Comparison of ENCODE assay signal across 19 cellular contexts in genomic region chr7:5488286-5488878, GRCh38. TPM values are rescaled to one million over a fixed set of nuclear protein-coding genes. Genes with fewer than 3 reads are reported as not detected.
DNase-seq lines count a peak whose midpoint lies in the region; TF ChIP-seq lines count a peak whose summit lies in the region.
"Had no signal": no experiment of that assay in that cellular context is flagged by ENCODE, and none has a peak within 500 bp of the region (broad histone marks: within the 10 kb centered on the region; RNA-seq: fewer than 3 reads in every experiment).

No MANE protein-coding gene starts in this region.

- H3K36me3 ChIP-seq in osteoblast (ENCODE audit: insufficient read depth, low read length) = peaks cover 8% of the 10 kb centered on the region

- CTCF ChIA-PET in activated naive CD4-positive, alpha-beta T cell treated with anti-CD3 and anti-CD28 coated beads for 36 hours (lab: Charles Lee) = interaction anchor here (0.5 to 1.1 kb wide), 7 partner anchors 80 to 526 kb away, joined by 3 to 5 read pairs (median 3); no protein-coding TSS in a partner anchor

- no peaks in the 10 kb centered on the region for H3K36me3 Mint-ChIP-seq in activated naive CD4-positive, alpha-beta T cell treated with anti-CD3 and anti-CD28 coated beads, Interleukin-2, amount 50 U/mL, for 24 hours
- H3K36me3 Mint-ChIP-seq in activated naive CD4-positive, alpha-beta T cell treated with anti-CD3 and anti-CD28 coated beads for 36 hours (ENCODE audit: low read depth) = peaks cover 2% of the 10 kb centered on the region
- no peaks in the 10 kb centered on the region for H3K36me3 Mint-ChIP-seq in activated naive CD8-positive, alpha-beta T cell

- H3K4me1 ChIP-seq in osteoblast (ENCODE audit: insufficient read depth, low read length) = peaks cover 3% of the 10 kb centered on the region

- no peak overlapping the region for H3K27ac Mint-ChIP-seq in activated naive CD4-positive, alpha-beta T cell treated with anti-CD3 and anti-CD28 coated beads, Interleukin-2, amount 50 U/mL, for 24 hours
- no peak overlapping the region for H3K27ac Mint-ChIP-seq in activated naive CD4-positive, alpha-beta T cell treated with anti-CD3 and anti-CD28 coated beads for 36 hours
- H3K27ac Mint-ChIP-seq in activated naive CD8-positive, alpha-beta T cell = no peak overlapping the region
- H3K27ac Mint-ChIP-seq: CD14-positive monocyte; effector memory CD8-positive, alpha-beta T cell; nephron progenitor cell; progenitor cell of endocrine pancreas; T-helper 1 cell treated with Interleukin-12 subunit alpha and Interleukin-12 subunit beta and Interleukin-4 antibody, amounts not matched to agents 30 μg/mL and 1 μg/mL, for 36 hours had no signal

- H3K27me3 ChIP-seq in osteoblast (ENCODE audit: insufficient read depth, low read length) = no peaks in the 10 kb centered on the region
- H3K27me3 ChIP-seq: body of pancreas, SJSA1 had no signal

- H2AFZ ChIP-seq in osteoblast (ENCODE audit: low read length) = no peak overlapping the region

- H3K27ac ChIP-seq in osteoblast (ENCODE audit: low read depth, low read length) = no peak overlapping the region
- H3K27ac ChIP-seq: body of pancreas, SJSA1 had no signal

- H3K9me3 Mint-ChIP-seq in activated naive CD4-positive, alpha-beta T cell treated with anti-CD3 and anti-CD28 coated beads, Interleukin-2, amount 50 U/mL, for 24 hours = no peaks in the 10 kb centered on the region
- H3K9me3 Mint-ChIP-seq in activated naive CD4-positive, alpha-beta T cell treated with anti-CD3 and anti-CD28 coated beads for 36 hours = no peaks in the 10 kb centered on the region
- no peaks in the 10 kb centered on the region for H3K9me3 Mint-ChIP-seq in activated naive CD8-positive, alpha-beta T cell (ENCODE audit: low read depth)
- H3K9me3 Mint-ChIP-seq: CD14-positive monocyte; effector memory CD8-positive, alpha-beta T cell; nephron progenitor cell; T-helper 1 cell treated with Interleukin-12 subunit alpha and Interleukin-12 subunit beta and Interleukin-4 antibody, amounts not matched to agents 30 μg/mL and 1 μg/mL, for 36 hours had no signal

- intact Hi-C loops in activated naive CD4-positive, alpha-beta T cell treated with anti-CD3 and anti-CD28 coated beads for 36 hours (cut with micrococcal nuclease) = no loop called here

- H3K4me3 Mint-ChIP-seq in activated naive CD4-positive, alpha-beta T cell treated with anti-CD3 and anti-CD28 coated beads, Interleukin-2, amount 50 U/mL, for 24 hours = peak overlapping the region; percentile 71
- H3K4me3 Mint-ChIP-seq in activated naive CD4-positive, alpha-beta T cell treated with anti-CD3 and anti-CD28 coated beads for 36 hours = no peak overlapping the region
- peak overlapping the region; percentile 76 for H3K4me3 Mint-ChIP-seq in activated naive CD8-positive, alpha-beta T cell
- H3K4me3 Mint-ChIP-seq: nephron progenitor cell; T-helper 1 cell treated with Interleukin-12 subunit alpha and Interleukin-12 subunit beta and Interleukin-4 antibody, amounts not matched to agents 30 μg/mL and 1 μg/mL, for 36 hours had no signal

- H3K4me1 Mint-ChIP-seq in activated naive CD4-positive, alpha-beta T cell treated with anti-CD3 and anti-CD28 coated beads, Interleukin-2, amount 50 U/mL, for 24 hours = peaks cover 24% of the 10 kb centered on the region
- H3K4me1 Mint-ChIP-seq in activated naive CD4-positive, alpha-beta T cell treated with anti-CD3 and anti-CD28 coated beads for 36 hours (ENCODE audit: low read depth) = peaks cover 22% of the 10 kb centered on the region
- H3K4me1 Mint-ChIP-seq in activated naive CD8-positive, alpha-beta T cell (ENCODE audit: low read depth) = peaks cover 29% of the 10 kb centered on the region

- H3K79me2 ChIP-seq in osteoblast (ENCODE audit: insufficient read depth, low read length) = peaks cover 14% of the 10 kb centered on the region

- no peak overlapping the region for H3K4me2 ChIP-seq in osteoblast (ENCODE audit: insufficient read depth, low read length)

- H4K20me1 ChIP-seq in osteoblast (ENCODE audit: insufficient read depth, low read length) = peaks cover 15% of the 10 kb centered on the region

- H3K9me3 ChIP-seq in osteoblast (ENCODE audit: low read depth, low read length) = no peaks in the 10 kb centered on the region
- H3K9me3 ChIP-seq: body of pancreas, SJSA1 had no signal

- no peak for TF ChIP-seq POLR2A in NB4 (IDR thresholded peaks at IDR 0.05; ENCODE audit: extremely low read depth, insufficient read length)

- TF ChIP-seq CTCF in NB4 (IDR thresholded peaks at IDR 0.05; ENCODE audit: low read depth, low read length) = no peak
- no peak for TF ChIP-seq CTCF in osteoblast (IDR thresholded peaks at IDR 0.05; ENCODE audit: extremely low read depth, low read depth, low read length)

- no peaks in the 10 kb centered on the region for H3K27me3 Mint-ChIP-seq in activated naive CD4-positive, alpha-beta T cell treated with anti-CD3 and anti-CD28 coated beads, Interleukin-2, amount 50 U/mL, for 24 hours
- no peaks in the 10 kb centered on the region for H3K27me3 Mint-ChIP-seq in activated naive CD4-positive, alpha-beta T cell treated with anti-CD3 and anti-CD28 coated beads for 36 hours (ENCODE audit: low read depth)
- H3K27me3 Mint-ChIP-seq in activated naive CD8-positive, alpha-beta T cell = no peaks in the 10 kb centered on the region
- H3K27me3 Mint-ChIP-seq: effector memory CD8-positive, alpha-beta T cell; progenitor cell of endocrine pancreas had no signal

- no peak for DNase-seq in activated naive CD4-positive, alpha-beta T cell treated with anti-CD3 and anti-CD28 coated beads for 36 hours
- peak; percentile 14 for DNase-seq in NB4 (ENCODE audit: low read depth)
- DNase-seq in osteoblast (ENCODE audit: insufficient read length, low spot score, missing footprints) = peak; percentile 58
- DNase-seq in NCI-H187 treated with DMSO at 0.1 percent for 48 hours (lab: John Stamatoyannopoulos, UW) = no peak
- no peak for DNase-seq in NOMO-1 (lab: John Stamatoyannopoulos, UW; ENCODE audit: unreplicated experiment in 2 of 2)
- DNase-seq in COLO668 (lab: John Stamatoyannopoulos, UW; ENCODE audit: unreplicated experiment) = no peak
- DNase-seq: effector memory CD8-positive, alpha-beta T cell; HCEC 1CT; hypothalamus; substantia nigra had no signal

- no peak overlapping the region for H3K4me3 ChIP-seq in NB4 (ENCODE audit: low read depth, low read length)
- no peak overlapping the region for H3K4me3 ChIP-seq in osteoblast (ENCODE audit: insufficient read depth, low read length)
- H3K4me3 ChIP-seq: body of pancreas, K562, SJSA1 had no signal

RNA-seq across cellular contexts. Expression of gene FBXL18, which starts 25.2 kb away (rescaled TPM):
- 1 to 10 TPM; 7.0 to 7.1 TPM for total RNA-seq in activated naive CD4-positive, alpha-beta T cell treated with anti-CD3 and anti-CD28 coated beads for 36 hours
- 8.8 and 9.4 TPM in 2 replicates for total RNA-seq in osteoblast

RNA-seq across cellular contexts. Expression of gene ACTB, which starts 42.0 kb away (rescaled TPM):
- 1,000 to 10,000 TPM; 7,750 to 8,015 TPM for total RNA-seq in activated naive CD4-positive, alpha-beta T cell treated with anti-CD3 and anti-CD28 coated beads for 36 hours
- 3,672 and 4,357 TPM in 2 replicates for total RNA-seq in osteoblast

Comparison
In these comparisons a context has a peak if more than half of its experiments do, and no peak if none do; other contexts are left out.
1. DNase-seq: peak in NB4 (single experiment) and osteoblast (single experiment); none in activated naive CD4-positive, alpha-beta T cell treated with anti-CD3 and anti-CD28 coated beads for 36 hours (single experiment), NCI-H187 treated with DMSO at 0.1 percent for 48 hours (single experiment), NOMO-1 (0 of 2) and COLO668 (single experiment).